Comparison of ENCODE assay signal across 8 cellular contexts in genomic region chr15:78195735-78196201, GRCh38. TPM values are rescaled to one million over a fixed set of nuclear protein-coding genes. Genes with fewer than 3 reads are reported as not detected.
DNase-seq lines count a peak whose midpoint lies in the region; ATAC-seq and TF ChIP-seq lines count a peak whose summit lies in the region.

No MANE protein-coding gene starts in this region.

- DNase-seq in GM03348 (ENCODE audit: low spot score) (peak; percentile 57), colonic mucosa (peak; percentile 38), mesothelial cell of epicardium (ENCODE audit: low spot score in 2 of 2, unreplicated experiment in 2 of 2) (no peak), thoracic aorta (ENCODE audit: low spot score) (no peak)

- H3K27me3 Mint-ChIP-seq in mesothelial cell of epicardium (ENCODE audit: low read depth), result no peaks in the 10 kb centered on the region

- H3K36me3 ChIP-seq in colonic mucosa, result no peaks in the 10 kb centered on the region
- no peaks in the 10 kb centered on the region for H3K36me3 ChIP-seq in thoracic aorta

- H3K9me3 Mint-ChIP-seq in mesothelial cell of epicardium, result peaks cover 7% of the 10 kb centered on the region

- no peak overlapping the region for H3K4me3 ChIP-seq in colonic mucosa
- H3K4me3 ChIP-seq in thoracic aorta, result no peak overlapping the region

- no peaks in the 10 kb centered on the region for H3K4me1 ChIP-seq in colonic mucosa
- H3K4me1 ChIP-seq in thoracic aorta (ENCODE audit: control insufficient read depth in 1 of 2, low read depth in 2 of 2), result no peaks in the 10 kb centered on the region

- no peak for TF ChIP-seq EP300 in Ishikawa (IDR thresholded peaks at IDR 0.05; ENCODE audit: borderline replicate concordance)

- TF ChIP-seq RAD21 in Ishikawa (IDR thresholded peaks at IDR 0.05; ENCODE audit: low read depth), result peak; percentile 86

- H3K27ac Mint-ChIP-seq in mesothelial cell of epicardium, result no peak overlapping the region

- no peak overlapping the region for H3K4me3 Mint-ChIP-seq in mesothelial cell of epicardium

- no peaks in the 10 kb centered on the region for H3K36me3 Mint-ChIP-seq in mesothelial cell of epicardium

- TF ChIP-seq CTCF in colonic mucosa (IDR thresholded peaks at IDR 0.05), result peak; percentile 74
- TF ChIP-seq CTCF in mesothelial cell of epicardium (IDR thresholded peaks at IDR 0.05; ENCODE audit: unreplicated experiment), result peak; percentile 49
- TF ChIP-seq CTCF in thoracic aorta (IDR thresholded peaks at IDR 0.05), result peak; percentile 73

- H3K9me3 ChIP-seq in colonic mucosa (no peaks in the 10 kb centered on the region), thoracic aorta (no peaks in the 10 kb centered on the region)

- intact Hi-C loops in colonic mucosa (cut with DNase I), result loop anchor here (1.0 to 5.0 kb wide), 2 partner anchors 47 to 82 kb away; no protein-coding TSS in a partner anchor

- ATAC-seq in activated CD4-positive, CD25-positive, alpha-beta regulatory T cell treated with anti-CD3 and anti-CD28 coated beads, Interleukin-2, amount 50 U/mL, for 24 hours, result peak; percentile 76
- ATAC-seq in thoracic aorta (ENCODE audit: insufficient number of reproducible peaks, low FRiP score, low read depth), result no peak
- no peak for ATAC-seq in GM21526 (IDR thresholded peaks at IDR 0.05; ENCODE audit: low FRiP score, unreplicated experiment)
- no peak for ATAC-seq in HG03135 (IDR thresholded peaks at IDR 0.05; ENCODE audit: unreplicated experiment)

- no peaks in the 10 kb centered on the region for H3K4me1 Mint-ChIP-seq in mesothelial cell of epicardium

- H3K27me3 ChIP-seq in colonic mucosa (no peaks in the 10 kb centered on the region), thoracic aorta (replicated peaks; ENCODE audit: insufficient read depth) (no peaks in the 10 kb centered on the region)

- H3K27ac ChIP-seq in colonic mucosa (no peak overlapping the region), thoracic aorta (no peak overlapping the region)

- H3K9ac ChIP-seq in colonic mucosa (ENCODE audit: low read depth in 2 of 2, low read length in 2 of 2), result no peak overlapping the region

TF ChIP-seq in Ishikawa, 13 proteins besides CTCF, POLR2A, EP300 and RAD21:
- TF ChIP-seq CREB1 (IDR thresholded peaks at IDR 0.05; ENCODE audit: low read depth) (no peak), YY1 (IDR thresholded peaks at IDR 0.05; ENCODE audit: low read depth) (0 out of 2 replicates have a peak, but pooled peaks have one; percentile 22), USF1 (IDR thresholded peaks at IDR 0.05) (no peak)

RNA-seq across cellular contexts. Expression of gene ACSBG1, which starts 38.6 kb away (rescaled TPM):
- under 1 TPM; 0.58 to 0.59 TPM for total RNA-seq in colonic mucosa
- total RNA-seq in mesothelial cell of epicardium, result 0.57 to 1.2 TPM (median 0.73 TPM) in 3 replicates
- total RNA-seq in thoracic aorta, result not detected

RNA-seq across cellular contexts. Expression of gene IDH3A, which starts 46.6 kb away (rescaled TPM):
- total RNA-seq in colonic mucosa (100 to 1,000 TPM; 203 to 264 TPM), mesothelial cell of epicardium (27.9 to 33.8 TPM (median 28.9 TPM) in 3 replicates), thoracic aorta (100 to 1,000 TPM in 1 of 2 donors, 10 to 100 TPM in 1; 50.9 to 138 TPM)

Comparison
In these comparisons a context has a peak if more than half of its experiments do, and no peak if none do; other contexts are left out.
1. DNase-seq: peak in GM03348 (single experiment) and colonic mucosa (single experiment); none in mesothelial cell of epicardium (0 of 2) and thoracic aorta (single experiment).
2. ATAC-seq: peak in activated CD4-positive, CD25-positive, alpha-beta regulatory T cell treated with anti-CD3 and anti-CD28 coated beads, Interleukin-2, amount 50 U/mL, for 24 hours (2 of 2); none in thoracic aorta (single experiment), GM21526 (single experiment) and HG03135 (single experiment).
3. Peak in every context shown above with its lines, with median percentiles within 50 percentile points of each other: CTCF ChIP-seq.